In genomic region chr1:180633092-180634045, GRCh38 we compare ENCODE assay signal across 8 cellular contexts. TPM values are rescaled to one million over a fixed set of nuclear protein-coding genes. Genes with fewer than 3 reads are reported as not detected.
DNase-seq lines count a peak whose midpoint lies in the region; ATAC-seq and TF ChIP-seq lines count a peak whose summit lies in the region.

No MANE protein-coding gene starts in this region.

- WGBS in sigmoid colon, 2 donors = 69 to 80% methylated on average over 3 of the region's 3 CpGs

- no peak for ATAC-seq in GM19324 (IDR thresholded peaks at IDR 0.05; ENCODE audit: low FRiP score, unreplicated experiment)
- ATAC-seq in GM18873 (IDR thresholded peaks at IDR 0.05; ENCODE audit: low FRiP score, unreplicated experiment) = no peak

- no peaks in the 10 kb centered on the region for H3K9me3 ChIP-seq in effector memory CD4-positive, alpha-beta T cell (ENCODE audit: control insufficient read depth, low read length)
- no peaks in the 10 kb centered on the region for H3K9me3 ChIP-seq in sigmoid colon

- H3K4me3 ChIP-seq in effector memory CD4-positive, alpha-beta T cell (ENCODE audit: insufficient read depth, low read depth, low read length, poor library complexity, severe bottlenecking) = peak overlapping the region; percentile 97
- H3K4me3 ChIP-seq in sigmoid colon = peak overlapping the region; percentile 79 to 98 (median 89)

- no peak for TF ChIP-seq CTCF in sigmoid colon (IDR thresholded peaks at IDR 0.05)

- no peaks in the 10 kb centered on the region for H3K36me3 ChIP-seq in effector memory CD4-positive, alpha-beta T cell (ENCODE audit: control insufficient read depth, insufficient read depth, low read length)
- H3K36me3 ChIP-seq in sigmoid colon = no peaks in the 10 kb centered on the region

- H3K27ac ChIP-seq in effector memory CD4-positive, alpha-beta T cell (ENCODE audit: insufficient read depth, low read length, poor library complexity, severe bottlenecking) = peak overlapping the region; percentile 92
- H3K27ac ChIP-seq in sigmoid colon = peak overlapping the region in 3 of 4 donors; percentile 95 to 98 (median 96)

- TF ChIP-seq POLR2A in sigmoid colon (IDR thresholded peaks at IDR 0.05) = no peak

- no peak for TF ChIP-seq EP300 in sigmoid colon (IDR thresholded peaks at IDR 0.05)

- H3K27me3 ChIP-seq in effector memory CD4-positive, alpha-beta T cell (replicated peaks; ENCODE audit: control insufficient read depth, insufficient read depth, low read length, poor library complexity, severe bottlenecking) = no peaks in the 10 kb centered on the region
- no peaks in the 10 kb centered on the region for H3K27me3 ChIP-seq in sigmoid colon

- intact Hi-C loops in sigmoid colon (cut with DNase I) = loop anchor here (5.0 to 10.0 kb wide), 6 partner anchors 129 to 534 kb away; partner anchors contain the start of genes ACBD6, QSOX1 and STX6

- peak; percentile 17 for DNase-seq in GM03348 (ENCODE audit: low spot score)
- DNase-seq in NCI-H1105 treated with DMSO at 0.1 percent for 48 hours (lab: John Stamatoyannopoulos, UW) = peak; percentile 51
- no peak for DNase-seq in effector memory CD4-positive, alpha-beta T cell
- DNase-seq in sigmoid colon = no peak
- DNase-seq in NK-92 (lab: John Stamatoyannopoulos, UW; ENCODE audit: unreplicated experiment) = no peak
- no peak for DNase-seq in ureter (ENCODE audit: low spot score)

- no peaks in the 10 kb centered on the region for H3K4me1 ChIP-seq in effector memory CD4-positive, alpha-beta T cell (ENCODE audit: control insufficient read depth, insufficient read depth, low read length, poor library complexity, severe bottlenecking)
- peaks cover 0 to 39% (median 24%) of the 10 kb centered on the region in 4 donors for H3K4me1 ChIP-seq in sigmoid colon

RNA-seq across cellular contexts. Expression of gene XPR1, which starts 1.5 kb away (rescaled TPM):
- total RNA-seq in sigmoid colon = 10 to 100 TPM; 11.1 to 18.8 (median 14.9) TPM
- polyA plus RNA-seq in sigmoid colon = 10 to 100 TPM in 1 of 3 donors, 1 to 10 TPM in 2; 1.8 to 11.3 (median 2.3) TPM
- 66.2 TPM for total RNA-seq in ureter

Comparison
In these comparisons a context has a peak if more than half of its experiments do, and no peak if none do; other contexts are left out.
1. DNase-seq: peak in GM03348 (single experiment) and NCI-H1105 treated with DMSO at 0.1 percent for 48 hours (single experiment); none in effector memory CD4-positive, alpha-beta T cell (0 of 3), sigmoid colon (single experiment), NK-92 (single experiment) and ureter (single experiment).